ENCODE assay signal across 28 cellular contexts in genomic region chr2:144259332-144259731, GRCh38.
"Had no signal": no experiment of that assay in that cellular context is flagged by ENCODE, and none has a peak within 500 bp of the region (broad histone marks: within the 10 kb centered on the region; RNA-seq: fewer than 3 reads in every experiment).

No MANE protein-coding gene starts in this region.

- H3K4me3 Mint-ChIP-seq: activated B cell treated with CpG ODN at 0.5 μM for 24 hours; activated CD4-positive, alpha-beta memory T cell treated with anti-CD3 and anti-CD28 coated beads, Interleukin-2, amount 10 ng/mL, durations not matched to agents 7 days and 5 days; activated CD4-positive, alpha-beta T cell treated with anti-CD3 and anti-CD28 coated beads, Interleukin-2, amount 10 ng/mL, durations not matched to agents 7 days and 5 days; activated naive CD8-positive, alpha-beta T cell; activated T-cell treated with anti-CD3 and anti-CD28 coated beads, Interleukin-2, amount 50 U/mL, for 4 hours; activated T-helper 17 cell treated with anti-CD3 and anti-CD28 coated beads, Interleukin-2, amount 50 U/mL, for 72 hours; central memory CD8-positive, alpha-beta T cell; dendritic cell treated with granulocyte-macrophage colony-stimulating factor and Interleukin-4, amounts not matched to agents 40 ng/mL and 50 ng/mL, for 4 days; endodermal cell; T-helper 17 cell; T-helper 2 cell treated with Interferon-gamma antibody and Interleukin-4, amounts not matched to agents 5 μg/mL and 100 μg/mL, for 36 hours had no signal

- DNase-seq: activated B cell treated with CpG ODN at 0.5 μM for 24 hours; activated CD4-positive, alpha-beta memory T cell treated with anti-CD3 and anti-CD28 coated beads, Interleukin-2, amount 10 ng/mL, durations not matched to agents 7 days and 5 days; activated CD4-positive, alpha-beta T cell treated with anti-CD3 and anti-CD28 coated beads, Interleukin-2, amount 10 ng/mL, durations not matched to agents 7 days and 5 days; activated CD4-positive, alpha-beta T cell treated with anti-CD3 and anti-CD28 coated beads, Interleukin-2, amount 50 U/mL, for 4 hours; activated effector memory CD4-positive, alpha-beta T cell treated with Interleukin-2 at 50 U/mL for 16 hours; activated gamma-delta T cell treated with Interleukin-2 at 50 U/mL for 16 hours; activated naive CD4-positive, alpha-beta T cell treated with anti-CD3 and anti-CD28 coated beads, Interleukin-2, amount 50 U/mL, for 16 hours; activated naive CD4-positive, alpha-beta T cell treated with Interleukin-2 at 50 U/mL for 16 hours; activated T-cell treated with anti-CD3 and anti-CD28 coated beads, Interleukin-2, amount 50 U/mL, for 4 hours; amniotic stem cell; anterior cingulate cortex; brain microvascular endothelial cell; dorsolateral prefrontal cortex; effector memory CD4-positive, alpha-beta T cell; endodermal cell; foreskin fibroblast; head of caudate nucleus; T-helper 1 cell; T-helper 17 cell; T1000; WERI-Rb-1 had no signal

- H3K27ac Mint-ChIP-seq: activated B cell treated with CpG ODN at 0.5 μM for 24 hours; activated CD4-positive, alpha-beta memory T cell treated with anti-CD3 and anti-CD28 coated beads, Interleukin-2, amount 10 ng/mL, durations not matched to agents 7 days and 5 days; activated CD4-positive, alpha-beta T cell treated with anti-CD3 and anti-CD28 coated beads, Interleukin-2, amount 10 ng/mL, durations not matched to agents 7 days and 5 days; activated naive CD8-positive, alpha-beta T cell; activated T-helper 17 cell treated with anti-CD3 and anti-CD28 coated beads, Interleukin-2, amount 50 U/mL, for 72 hours; dendritic cell treated with granulocyte-macrophage colony-stimulating factor and Interleukin-4, amounts not matched to agents 40 ng/mL and 50 ng/mL, for 4 days; endodermal cell; T-helper 17 cell; T-helper 2 cell treated with Interferon-gamma antibody and Interleukin-4, amounts not matched to agents 5 μg/mL and 100 μg/mL, for 36 hours had no signal

- H3K4me1 Mint-ChIP-seq: endodermal cell had no signal

- H3K9me3 Mint-ChIP-seq: activated T-helper 17 cell treated with anti-CD3 and anti-CD28 coated beads, Interleukin-2, amount 50 U/mL, for 72 hours had no signal

- H3K27me3 Mint-ChIP-seq: activated B cell treated with CpG ODN at 0.5 μM for 24 hours; activated CD4-positive, alpha-beta memory T cell treated with anti-CD3 and anti-CD28 coated beads, Interleukin-2, amount 10 ng/mL, durations not matched to agents 7 days and 5 days; activated CD4-positive, alpha-beta T cell treated with anti-CD3 and anti-CD28 coated beads, Interleukin-2, amount 10 ng/mL, durations not matched to agents 7 days and 5 days; activated naive CD8-positive, alpha-beta T cell; activated T-helper 17 cell treated with anti-CD3 and anti-CD28 coated beads, Interleukin-2, amount 50 U/mL, for 72 hours; central memory CD8-positive, alpha-beta T cell; dendritic cell treated with granulocyte-macrophage colony-stimulating factor and Interleukin-4, amounts not matched to agents 40 ng/mL and 50 ng/mL, for 4 days; T-helper 17 cell had no signal

- ATAC-seq: activated CD4-positive, CD25-positive, alpha-beta regulatory T cell treated with anti-CD3 and anti-CD28 coated beads, Interleukin-2, amount 50 U/mL, for 24 hours; activated T-cell treated with anti-CD3 and anti-CD28 coated beads, Interleukin-2, amount 50 U/mL, for 4 hours; activated T-helper 17 cell treated with anti-CD3 and anti-CD28 coated beads, Interleukin-2, amount 50 U/mL, for 72 hours; esophagus mucosa; T-helper 17 cell had no signal
